ENCODE assay signal across 35 cellular contexts in genomic region chr10:91257310-91257709, GRCh38.
"Had no signal": no experiment of that assay in that cellular context is flagged by ENCODE, and none has a peak within 500 bp of the region (broad histone marks: within the 10 kb centered on the region; RNA-seq: fewer than 3 reads in every experiment).

No MANE protein-coding gene starts in this region.

- H3K4me2 ChIP-seq: KMS-11 had no signal

- DNase-seq: Karpas-422, Kasumi-1, KG1, MG63, MM.1S, MV-4-11, NCI-H1048, NCI-H1092, NCI-H1092 treated with DMSO at 0.1 percent for 48 hours, NCI-H1105, NCI-H1105 treated with DMSO at 0.1 percent for 48 hours, NCI-H1417, NCI-H1417 treated with DMSO at 0.1 percent for 48 hours, NCI-H1436, NCI-H1436 treated with DMSO at 0.1 percent for 48 hours, NCI-H146, NCI-H1694, NCI-H1694 treated with DMSO at 0.1 percent for 48 hours, NCI-H187, NCI-H187 treated with DMSO at 0.1 percent for 48 hours, NCI-H1930, NCI-H2029, NCI-H2029 treated with DMSO at 0.1 percent for 48 hours, NCI-H2081, NCI-H2081 treated with DMSO at 0.1 percent for 48 hours, NCI-H2107, NCI-H2171, NCI-H2171 treated with DMSO at 0.1 percent for 48 hours, NCI-H2227 treated with DMSO at 0.1 percent for 48 hours, NCI-H226, NCI-H345, NCI-H446, NCI-H446 treated with DMSO at 0.1 percent for 48 hours, NCI-H510A had no signal

- H3K27me3 ChIP-seq: MG63 had no signal

- H3K9me3 ChIP-seq: MG63 had no signal

- H3K9ac ChIP-seq: KMS-11 had no signal

- H3K4me3 ChIP-seq: MG63 had no signal

- H3K27ac ChIP-seq: KMS-11 had no signal
